8 cellular contexts compared by ENCODE assay signal in the genomic region with DNA sequence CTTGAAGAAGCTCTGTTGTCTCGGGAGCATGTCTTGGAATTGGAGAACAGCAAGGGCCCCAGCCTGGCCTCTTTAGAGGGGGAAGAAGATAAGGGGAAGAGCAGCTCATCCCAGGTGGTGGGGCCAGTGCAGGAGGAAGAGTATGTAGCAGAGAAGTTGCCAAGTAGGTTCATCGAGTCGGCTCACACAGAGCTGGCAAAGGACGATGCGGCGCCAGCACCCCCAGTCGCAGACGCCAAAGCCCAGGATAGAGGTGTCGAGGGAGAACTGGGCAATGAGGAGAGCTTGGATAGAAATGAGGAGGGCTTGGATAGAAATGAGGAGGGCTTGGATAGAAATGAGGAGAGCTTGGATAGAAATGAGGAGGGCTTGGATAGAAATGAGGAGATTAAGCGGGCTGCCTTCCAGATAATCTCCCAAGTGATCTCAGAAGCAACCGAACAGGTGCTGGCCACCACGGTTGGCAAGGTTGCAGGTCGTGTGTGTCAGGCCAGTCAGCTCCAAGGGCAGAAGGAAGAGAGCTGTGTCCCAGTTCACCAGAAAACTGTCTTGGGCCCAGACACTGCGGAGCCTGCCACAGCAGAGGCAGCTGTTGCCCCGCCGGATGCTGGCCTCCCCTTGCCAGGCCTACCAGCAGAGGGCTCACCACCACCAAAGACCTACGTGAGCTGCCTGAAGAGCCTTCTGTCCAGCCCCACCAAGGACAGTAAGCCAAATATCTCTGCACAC. TPM values are rescaled to one million over a fixed set of nuclear protein-coding genes. Genes with fewer than 3 reads are reported as not detected.
A peak's percentile ranks its signal among the peaks of the same experiment; 100 is the strongest.
DNase-seq lines count a peak whose midpoint lies in the region; ATAC-seq, FAIRE-seq and TF ChIP-seq lines count a peak whose summit lies in the region.

No MANE protein-coding gene starts in this region.

- peak overlapping the region; percentile 89 for H3K27ac ChIP-seq in HCT116 (ENCODE audit: low read depth, low read length)
- H3K27ac ChIP-seq in VCaP: peak overlapping the region; percentile 24; the same call in 1 of the 2 replicates
- H3K27ac ChIP-seq in keratinocyte (ENCODE audit: control insufficient read depth, insufficient read depth, low read length): peak overlapping the region; percentile 72
- no peak overlapping the region for H3K27ac ChIP-seq in GM23248

- H3K4me3 ChIP-seq in AG09309 (ENCODE audit: control insufficient read depth, low read depth, low read length) (no peak overlapping the region), HCT116 (replicated peaks in 1 of 2; ENCODE audit: low read depth in 1 of 2, low read length in 2 of 2) (peak overlapping the region in 1 of 2 experiments; percentile 52; a peak in 1 of 4 replicates), keratinocyte (ENCODE audit: control insufficient read depth in 2 of 3, extremely low read depth in 1 of 3, insufficient read depth in 2 of 3, low read depth in 1 of 3, low read length in 3 of 3) (no peak overlapping the region), GM23248 (no peak overlapping the region)

- no TSS peak for BruUV-seq in HCT116 (replicated peaks; lab: Mats Ljungman, UMichigan)

- H3K36me3 ChIP-seq in HCT116 (ENCODE audit: control insufficient read depth in 1 of 2, insufficient read depth in 2 of 2, low read length in 2 of 2): peaks cover 0 to 6% of the 10 kb centered on the region in 2 experiments; a peak in 1 of 4 replicates
- H3K36me3 ChIP-seq in keratinocyte (ENCODE audit: control insufficient read depth in 2 of 2, extremely low read depth in 1 of 2, insufficient read depth in 2 of 2, low read length in 2 of 2): peaks cover 0 to 5% of the 10 kb centered on the region in 2 experiments
- no peaks in the 10 kb centered on the region for H3K36me3 ChIP-seq in GM23248 (ENCODE audit: low read depth)

- peak overlapping the region; percentile 85 for H3K4me2 ChIP-seq in HCT116 (ENCODE audit: low read length)
- H3K4me2 ChIP-seq in keratinocyte (ENCODE audit: control insufficient read depth, extremely low read depth, insufficient read depth, low read depth, low read length): no peak overlapping the region
- no peak overlapping the region for H3K4me2 ChIP-seq in GM23248 (ENCODE audit: unreplicated experiment)

- no peaks in the 10 kb centered on the region for H3K9me2 ChIP-seq in HCT116 (ENCODE audit: insufficient read depth)
- H3K9me2 ChIP-seq in GM23248 (ENCODE audit: insufficient read depth): no peaks in the 10 kb centered on the region

- H3K79me2 ChIP-seq in HCT116 (ENCODE audit: insufficient read depth, low read length) (peaks cover 78% of the 10 kb centered on the region), keratinocyte (ENCODE audit: control insufficient read depth, insufficient read depth, low read length) (peaks cover 25% of the 10 kb centered on the region), GM23248 (ENCODE audit: insufficient read depth) (no peaks in the 10 kb centered on the region)

- H4K20me1 ChIP-seq in HCT116 (ENCODE audit: insufficient read depth) (peaks cover 7% of the 10 kb centered on the region; the same call in 1 of the 2 replicates), keratinocyte (ENCODE audit: control insufficient read depth, extremely low read depth, insufficient read depth, low read length) (no peaks in the 10 kb centered on the region), GM23248 (ENCODE audit: insufficient read depth) (no peaks in the 10 kb centered on the region; the same call in 1 of the 2 replicates)

- RAD21 ChIA-PET in HCT116 (lab: Charles Lee; ENCODE audit: low non-redundant PET in 1 of 2, low total read pairs in 2 of 2, uncharacterized antibody in 2 of 2, unreplicated experiment in 2 of 2): no interaction called here

- peak; percentile 71 for ATAC-seq in HCT116

- intact Hi-C loops in HCT116 (cut with micrococcal nuclease): loop anchor here (1.0 kb wide), 1 partner anchor 20 kb away; no protein-coding TSS in a partner anchor

- no peak for TF ChIP-seq POLR2A in HCT116 (IDR thresholded peaks at IDR 0.05; ENCODE audit: borderline replicate concordance, extremely low read depth, insufficient read depth, insufficient read length)

- FAIRE-seq in keratinocyte (lab: Jason Lieb, UNC): no peak

- WGBS in GM23248 (ENCODE audit: low coverage in 1 of 2, low lambda C conversion rate in 2 of 2, missing lambda C conversion rate in 2 of 2), 2 experiments: 89 to 91% methylated on average over 17 of the region's 17 CpGs

- DNase-seq in AG09309 (ENCODE audit: low read depth) (no peak), HCT116 (ENCODE audit: low read depth, low spot score) (peak; percentile 64), keratinocyte (ENCODE audit: low read depth, low spot score) (no peak), NOMO-1 treated with dmso at 0.1 percent for 144 hours (lab: John Stamatoyannopoulos, UW; ENCODE audit: unreplicated experiment) (no peak), SW 1271 (lab: John Stamatoyannopoulos, UW) (no peak), GM23248 (no peak)
- no peak for DNase-seq in stimulated activated CD4-positive, alpha-beta T cell treated with anti-CD3 and anti-CD28 coated beads, Interleukin-2, amount 100 ng/mL, for 48 hours

- H2AFZ ChIP-seq in HCT116 (ENCODE audit: low read depth, low read length, poor library complexity, severe bottlenecking) (no peak overlapping the region), keratinocyte (ENCODE audit: control insufficient read depth, low read length) (no peak overlapping the region), GM23248 (no peak overlapping the region)

- peak; percentile 61 for TF ChIP-seq RAD21 in HCT116 (IDR thresholded peaks at IDR 0.05; ENCODE audit: low read depth)

- CTCF ChIA-PET in HCT116 (lab: Charles Lee): interaction anchor here (0.7 to 2.8 kb wide), 19 partner anchors 8 to 1006 kb away, joined by 3 to 19 read pairs (median 7); partner anchors contain the start of gene AKAP1

- peaks cover 63 to 71% of the 10 kb centered on the region in 2 experiments for H3K4me1 ChIP-seq in HCT116 (ENCODE audit: control insufficient read depth in 1 of 2, insufficient read depth in 2 of 2, low read length in 2 of 2)
- H3K4me1 ChIP-seq in keratinocyte (ENCODE audit: control insufficient read depth, extremely low read depth, insufficient read depth, low read length): peaks cover 36% of the 10 kb centered on the region
- peaks cover 7% of the 10 kb centered on the region for H3K4me1 ChIP-seq in GM23248 (ENCODE audit: insufficient read depth)

- H3K9me3 ChIP-seq in HCT116 (ENCODE audit: control insufficient read depth in 1 of 2, insufficient read depth in 1 of 2, low read depth in 1 of 2, low read length in 2 of 2) (no peaks in the 10 kb centered on the region), keratinocyte (ENCODE audit: control insufficient read depth, low read depth, low read length) (no peaks in the 10 kb centered on the region), GM23248 (ENCODE audit: low read depth) (no peaks in the 10 kb centered on the region)

- peak; percentile 17 for TF ChIP-seq CTCF in AG09309 (IDR thresholded peaks at IDR 0.05; ENCODE audit: control insufficient read depth, insufficient read depth, low read depth, low read length, missing control alignments)
- peak; percentile 61 to 96 (median 81); a peak in 5 of 6 replicates for TF ChIP-seq CTCF in HCT116 (IDR thresholded peaks at IDR 0.05 in 2 of 3, conservative IDR thresholded peaks at IDR 0.05 in 1 of 3; ENCODE audit: borderline replicate concordance in 1 of 3, insufficient read depth in 1 of 3, low read depth in 2 of 3, low read length in 2 of 3)
- TF ChIP-seq CTCF in VCaP (conservative IDR thresholded peaks at IDR 0.05): peak; percentile 65
- peak in 2 of 3 experiments; percentile 58 to 62 for TF ChIP-seq CTCF in keratinocyte (optimal IDR thresholded peaks at IDR 0.05 in 1 of 3, IDR thresholded peaks at IDR 0.05 in 1 of 3, conservative IDR thresholded peaks at IDR 0.05 in 1 of 3; ENCODE audit: extremely low read depth in 1 of 3, insufficient read depth in 2 of 3, low read length in 3 of 3)

- in situ Hi-C loops in GM23248 (cut with MboI): no loop called here

- peaks cover 9% of the 10 kb centered on the region for H3F3A ChIP-seq in GM23248 (ENCODE audit: insufficient read depth)

- H3K9ac ChIP-seq in HCT116 (ENCODE audit: low read length) (peak overlapping the region; percentile 64), keratinocyte (ENCODE audit: control insufficient read depth, extremely low read depth, insufficient read depth, low read length) (no peak overlapping the region), GM23248 (no peak overlapping the region)

- no peaks in the 10 kb centered on the region for H3K27me3 ChIP-seq in HCT116 (ENCODE audit: insufficient read depth, low read length)
- H3K27me3 ChIP-seq in keratinocyte (ENCODE audit: control insufficient read depth, extremely low read depth, insufficient read depth, low read length): no peaks in the 10 kb centered on the region
- H3K27me3 ChIP-seq in GM23248 (replicated peaks; ENCODE audit: insufficient read depth): no peaks in the 10 kb centered on the region

- POLR2A ChIA-PET in HCT116 (lab: Charles Lee): interaction anchor here (1.7 to 3.3 kb wide), 3 partner anchors 9 to 977 kb away, joined by 5 to 17 read pairs (median 14); partner anchors contain the start of genes AKAP1 and DYNLL2

- H3K9me1 ChIP-seq in keratinocyte (ENCODE audit: control insufficient read depth, extremely low read depth, insufficient read depth, low read length): no peaks in the 10 kb centered on the region

- dilution Hi-C loops in keratinocyte (cut with MboI; ENCODE audit: extremely low pct_ligation_motif_present, low sequenced_read_pairs): no loop called here

TF ChIP-seq in HCT116, 20 proteins besides CTCF, POLR2A, EP300 and RAD21 (continues in another document):
- TF ChIP-seq JUND (IDR thresholded peaks at IDR 0.05): no peak
- TF ChIP-seq SP1 (IDR thresholded peaks at IDR 0.05; ENCODE audit: low read depth): no peak
- TF ChIP-seq ZFX (IDR thresholded peaks at IDR 0.05): no peak
- no peak for TF ChIP-seq ELF1 (IDR thresholded peaks at IDR 0.05; ENCODE audit: borderline replicate concordance, low read depth)
- TF ChIP-seq, protein P1, sequence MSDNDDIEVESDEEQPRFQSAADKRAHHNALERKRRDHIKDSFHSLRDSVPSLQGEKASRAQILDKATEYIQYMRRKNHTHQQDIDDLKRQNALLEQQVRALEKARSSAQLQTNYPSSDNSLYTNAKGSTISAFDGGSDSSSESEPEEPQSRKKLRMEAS (IDR thresholded peaks at IDR 0.05): no peak
- no peak for TF ChIP-seq ZNF274 (IDR thresholded peaks at IDR 0.05; ENCODE audit: low read depth, low read length)
- no peak for TF ChIP-seq SIN3A (IDR thresholded peaks at IDR 0.05; ENCODE audit: low read depth)

RNA-seq across cellular contexts. Expression of gene AKAP1, which starts 21.2 kb away (rescaled TPM):
- total RNA-seq in HCT116 (2021; ENCODE audit: unreplicated experiment): 51.6 TPM
- 70.8 and 76.9 TPM in 2 replicates for polyA plus RNA-seq in HCT116 (2012)
- polyA plus RNA-seq in keratinocyte (24.1 to 39.5 TPM (median 31.3 TPM) in 3 replicates), GM23248 (2016; fragmentation: Nextera tagmentation; extraction: Ambion mirVana) (7.3 and 8.6 TPM in 2 replicates)
- polyA plus RNA-seq in keratinocyte (2011; ENCODE audit: low read depth): 33.6 TPM
- polyA plus RNA-seq in keratinocyte (2011; cell fraction: cytosol; rRNA removed): 16.5 and 16.6 TPM in 2 replicates
- 106 and 125 TPM in 2 replicates for polyA plus RNA-seq in keratinocyte (2011; cell fraction: nucleus; rRNA removed)
- polyA plus RNA-seq in keratinocyte (2012; ENCODE audit: low replicate concordance): 15.7 and 21.0 TPM in 2 replicates
- 65.2 to 105 TPM (median 75.1 TPM) in 3 replicates for polyA minus RNA-seq in keratinocyte
- polyA minus RNA-seq in keratinocyte (2011; cell fraction: cytosol; rRNA and poly(A)+ RNA removed): 49.1 TPM
- polyA minus RNA-seq in keratinocyte (2011; cell fraction: nucleus; rRNA and poly(A)+ RNA removed): 69.1 and 71.8 TPM in 2 replicates
- 9.5 and 10.7 TPM in 2 replicates for total RNA-seq in GM23248 (2014; rRNA removed; shearing (Covaris generic))

Comparison
In these comparisons a context has a peak if more than half of its experiments do, and no peak if none do; other contexts are left out.
1. CTCF ChIP-seq: peak in every context shown above with its lines; median percentile 81 in HCT116; 65 in VCaP; 60 in keratinocyte; 17 in AG09309.